Comparison of ENCODE assay signal across 1 cellular context in genomic region chr6:70667711-70668498, GRCh38.
TF ChIP-seq lines count a peak whose summit lies in the region.

SMAP1 (plus strand) TSS chr6:70667883; CDS start chr6:70668024, 141 bp downstream.

TF ChIP-seq in HEK293, 187 proteins besides CTCF, POLR2A, EP300 and RAD21 (continued from another document and continues in another):
- TF ChIP-seq ZBTB49 (tag by site-specific recombination; IDR thresholded peaks at IDR 0.05; ENCODE audit: low read depth) (no peak), IKZF3 (tag by site-specific recombination; IDR thresholded peaks at IDR 0.05) (peak; percentile 73), ZBTB7A (tag by site-specific recombination; IDR thresholded peaks at IDR 0.05; ENCODE audit: low read depth) (no peak), ZNF280D (tag by site-specific recombination; IDR thresholded peaks at IDR 0.05) (no peak), KLF17 (tag by site-specific recombination; IDR thresholded peaks at IDR 0.05) (peak; percentile 22; the same call in 1 of the 2 replicates), ZNF521 (tag by site-specific recombination; IDR thresholded peaks at IDR 0.05) (no peak), ZNF473 (tag by site-specific recombination; IDR thresholded peaks at IDR 0.05) (no peak), KLF10 (tag by site-specific recombination; IDR thresholded peaks at IDR 0.05) (peak; percentile 15; the same call in 1 of the 2 replicates), ZNF341 (tag by site-specific recombination; IDR thresholded peaks at IDR 0.05; ENCODE audit: low read depth) (no peak), ZNF114 (tag by site-specific recombination; IDR thresholded peaks at IDR 0.05) (no peak), ZNF791 (tag by site-specific recombination; IDR thresholded peaks at IDR 0.05) (no peak), ZFP69B (tag by site-specific recombination; IDR thresholded peaks at IDR 0.05) (no peak), HOXD13 (CRISPR knock-in tag; IDR thresholded peaks at IDR 0.05; ENCODE audit: borderline replicate concordance) (no peak), ZNF121 (tag by site-specific recombination; IDR thresholded peaks at IDR 0.05) (0 out of 2 replicates have a peak, but pooled peaks have one; percentile 15), INSM2 (tag by site-specific recombination; IDR thresholded peaks at IDR 0.05) (no peak), EGR2 (tag by site-specific recombination; IDR thresholded peaks at IDR 0.05; ENCODE audit: low read depth) (peak; percentile 19; the same call in 1 of the 2 replicates), ELK4 (IDR thresholded peaks at IDR 0.05; ENCODE audit: borderline replicate concordance, low read depth, low read length) (no peak), ZBTB48 (tag by site-specific recombination; IDR thresholded peaks at IDR 0.05) (no peak), ZNF335 (tag by site-specific recombination; conservative IDR thresholded peaks at IDR 0.05) (peak; percentile 53), ZNF311 (tag by site-specific recombination; IDR thresholded peaks at IDR 0.05; ENCODE audit: borderline replicate concordance) (no peak), MZF1 (tag by site-specific recombination; IDR thresholded peaks at IDR 0.05; ENCODE audit: borderline replicate concordance) (no peak), ZNF23 (tag by site-specific recombination; IDR thresholded peaks at IDR 0.05; ENCODE audit: borderline replicate concordance) (no peak), ZSCAN30 (tag by site-specific recombination; IDR thresholded peaks at IDR 0.05) (peak; percentile 91; the same call in 1 of the 2 replicates), ZNF174 (tag by site-specific recombination; IDR thresholded peaks at IDR 0.05) (no peak)
- TF ChIP-seq, protein P1, sequence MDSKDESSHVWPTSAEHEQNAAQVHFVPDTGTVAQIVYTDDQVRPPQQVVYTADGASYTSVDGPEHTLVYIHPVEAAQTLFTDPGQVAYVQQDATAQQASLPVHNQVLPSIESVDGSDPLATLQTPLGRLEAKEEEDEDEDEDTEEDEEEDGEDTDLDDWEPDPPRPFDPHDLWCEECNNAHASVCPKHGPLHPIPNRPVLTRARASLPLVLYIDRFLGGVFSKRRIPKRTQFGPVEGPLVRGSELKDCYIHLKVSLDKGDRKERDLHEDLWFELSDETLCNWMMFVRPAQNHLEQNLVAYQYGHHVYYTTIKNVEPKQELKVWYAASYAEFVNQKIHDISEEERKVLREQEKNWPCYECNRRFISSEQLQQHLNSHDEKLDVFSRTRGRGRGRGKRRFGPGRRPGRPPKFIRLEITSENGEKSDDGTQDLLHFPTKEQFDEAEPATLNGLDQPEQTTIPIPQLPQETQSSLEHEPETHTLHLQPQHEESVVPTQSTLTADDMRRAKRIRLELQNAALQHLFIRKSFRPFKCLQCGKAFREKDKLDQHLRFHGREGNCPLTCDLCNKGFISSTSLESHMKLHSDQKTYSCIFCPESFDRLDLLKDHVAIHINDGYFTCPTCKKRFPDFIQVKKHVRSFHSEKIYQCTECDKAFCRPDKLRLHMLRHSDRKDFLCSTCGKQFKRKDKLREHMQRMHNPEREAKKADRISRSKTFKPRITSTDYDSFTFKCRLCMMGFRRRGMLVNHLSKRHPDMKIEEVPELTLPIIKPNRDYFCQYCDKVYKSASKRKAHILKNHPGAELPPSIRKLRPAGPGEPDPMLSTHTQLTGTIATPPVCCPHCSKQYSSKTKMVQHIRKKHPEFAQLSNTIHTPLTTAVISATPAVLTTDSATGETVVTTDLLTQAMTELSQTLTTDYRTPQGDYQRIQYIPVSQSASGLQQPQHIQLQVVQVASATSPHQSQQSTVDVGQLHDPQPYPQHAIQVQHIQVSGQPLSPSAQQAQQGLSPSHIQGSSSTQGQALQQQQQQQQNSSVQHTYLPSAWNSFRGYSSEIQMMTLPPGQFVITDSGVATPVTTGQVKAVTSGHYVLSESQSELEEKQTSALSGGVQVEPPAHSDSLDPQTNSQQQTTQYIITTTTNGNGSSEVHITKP (tag by site-specific recombination; IDR thresholded peaks at IDR 0.05): peak; percentile 94
- TF ChIP-seq, protein P2, sequence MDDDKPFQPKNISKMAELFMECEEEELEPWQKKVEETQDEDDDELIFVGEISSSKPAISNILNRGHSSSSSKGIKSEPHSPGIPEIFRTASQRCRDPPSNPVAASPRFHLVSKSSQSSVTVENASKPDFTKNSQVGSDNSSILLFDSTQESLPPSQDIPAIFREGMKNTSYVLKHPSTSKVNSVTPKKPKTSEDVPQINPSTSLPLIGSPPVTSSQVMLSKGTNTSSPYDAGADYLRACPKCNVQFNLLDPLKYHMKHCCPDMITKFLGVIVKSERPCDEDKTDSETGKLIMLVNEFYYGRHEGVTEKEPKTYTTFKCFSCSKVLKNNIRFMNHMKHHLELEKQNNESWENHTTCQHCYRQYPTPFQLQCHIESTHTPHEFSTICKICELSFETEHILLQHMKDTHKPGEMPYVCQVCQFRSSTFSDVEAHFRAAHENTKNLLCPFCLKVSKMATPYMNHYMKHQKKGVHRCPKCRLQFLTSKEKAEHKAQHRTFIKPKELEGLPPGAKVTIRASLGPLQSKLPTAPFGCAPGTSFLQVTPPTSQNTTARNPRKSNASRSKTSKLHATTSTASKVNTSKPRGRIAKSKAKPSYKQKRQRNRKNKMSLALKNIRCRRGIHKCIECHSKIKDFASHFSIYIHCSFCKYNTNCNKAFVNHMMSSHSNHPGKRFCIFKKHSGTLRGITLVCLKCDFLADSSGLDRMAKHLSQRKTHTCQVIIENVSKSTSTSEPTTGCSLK (tag by site-specific recombination; IDR thresholded peaks at IDR 0.05): no peak
- TF ChIP-seq, protein P3, sequence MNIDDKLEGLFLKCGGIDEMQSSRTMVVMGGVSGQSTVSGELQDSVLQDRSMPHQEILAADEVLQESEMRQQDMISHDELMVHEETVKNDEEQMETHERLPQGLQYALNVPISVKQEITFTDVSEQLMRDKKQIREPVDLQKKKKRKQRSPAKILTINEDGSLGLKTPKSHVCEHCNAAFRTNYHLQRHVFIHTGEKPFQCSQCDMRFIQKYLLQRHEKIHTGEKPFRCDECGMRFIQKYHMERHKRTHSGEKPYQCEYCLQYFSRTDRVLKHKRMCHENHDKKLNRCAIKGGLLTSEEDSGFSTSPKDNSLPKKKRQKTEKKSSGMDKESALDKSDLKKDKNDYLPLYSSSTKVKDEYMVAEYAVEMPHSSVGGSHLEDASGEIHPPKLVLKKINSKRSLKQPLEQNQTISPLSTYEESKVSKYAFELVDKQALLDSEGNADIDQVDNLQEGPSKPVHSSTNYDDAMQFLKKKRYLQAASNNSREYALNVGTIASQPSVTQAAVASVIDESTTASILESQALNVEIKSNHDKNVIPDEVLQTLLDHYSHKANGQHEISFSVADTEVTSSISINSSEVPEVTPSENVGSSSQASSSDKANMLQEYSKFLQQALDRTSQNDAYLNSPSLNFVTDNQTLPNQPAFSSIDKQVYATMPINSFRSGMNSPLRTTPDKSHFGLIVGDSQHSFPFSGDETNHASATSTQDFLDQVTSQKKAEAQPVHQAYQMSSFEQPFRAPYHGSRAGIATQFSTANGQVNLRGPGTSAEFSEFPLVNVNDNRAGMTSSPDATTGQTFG (tag by site-specific recombination; IDR thresholded peaks at IDR 0.05; ENCODE audit: borderline replicate concordance): no peak
- TF ChIP-seq, protein P4, sequence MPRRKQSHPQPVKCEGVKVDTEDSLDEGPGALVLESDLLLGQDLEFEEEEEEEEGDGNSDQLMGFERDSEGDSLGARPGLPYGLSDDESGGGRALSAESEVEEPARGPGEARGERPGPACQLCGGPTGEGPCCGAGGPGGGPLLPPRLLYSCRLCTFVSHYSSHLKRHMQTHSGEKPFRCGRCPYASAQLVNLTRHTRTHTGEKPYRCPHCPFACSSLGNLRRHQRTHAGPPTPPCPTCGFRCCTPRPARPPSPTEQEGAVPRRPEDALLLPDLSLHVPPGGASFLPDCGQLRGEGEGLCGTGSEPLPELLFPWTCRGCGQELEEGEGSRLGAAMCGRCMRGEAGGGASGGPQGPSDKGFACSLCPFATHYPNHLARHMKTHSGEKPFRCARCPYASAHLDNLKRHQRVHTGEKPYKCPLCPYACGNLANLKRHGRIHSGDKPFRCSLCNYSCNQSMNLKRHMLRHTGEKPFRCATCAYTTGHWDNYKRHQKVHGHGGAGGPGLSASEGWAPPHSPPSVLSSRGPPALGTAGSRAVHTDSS (tag by site-specific recombination; IDR thresholded peaks at IDR 0.05): no peak
- TF ChIP-seq, protein P5, sequence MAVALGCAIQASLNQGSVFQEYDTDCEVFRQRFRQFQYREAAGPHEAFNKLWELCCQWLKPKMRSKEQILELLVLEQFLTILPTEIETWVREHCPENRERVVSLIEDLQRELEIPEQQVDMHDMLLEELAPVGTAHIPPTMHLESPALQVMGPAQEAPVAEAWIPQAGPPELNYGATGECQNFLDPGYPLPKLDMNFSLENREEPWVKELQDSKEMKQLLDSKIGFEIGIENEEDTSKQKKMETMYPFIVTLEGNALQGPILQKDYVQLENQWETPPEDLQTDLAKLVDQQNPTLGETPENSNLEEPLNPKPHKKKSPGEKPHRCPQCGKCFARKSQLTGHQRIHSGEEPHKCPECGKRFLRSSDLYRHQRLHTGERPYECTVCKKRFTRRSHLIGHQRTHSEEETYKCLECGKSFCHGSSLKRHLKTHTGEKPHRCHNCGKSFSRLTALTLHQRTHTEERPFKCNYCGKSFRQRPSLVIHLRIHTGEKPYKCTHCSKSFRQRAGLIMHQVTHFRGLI (tag by site-specific recombination; IDR thresholded peaks at IDR 0.05): 0 out of 2 replicates have a peak, but pooled peaks have one; percentile 15
